24 cellular contexts compared by ENCODE assay signal in the genomic region with DNA sequence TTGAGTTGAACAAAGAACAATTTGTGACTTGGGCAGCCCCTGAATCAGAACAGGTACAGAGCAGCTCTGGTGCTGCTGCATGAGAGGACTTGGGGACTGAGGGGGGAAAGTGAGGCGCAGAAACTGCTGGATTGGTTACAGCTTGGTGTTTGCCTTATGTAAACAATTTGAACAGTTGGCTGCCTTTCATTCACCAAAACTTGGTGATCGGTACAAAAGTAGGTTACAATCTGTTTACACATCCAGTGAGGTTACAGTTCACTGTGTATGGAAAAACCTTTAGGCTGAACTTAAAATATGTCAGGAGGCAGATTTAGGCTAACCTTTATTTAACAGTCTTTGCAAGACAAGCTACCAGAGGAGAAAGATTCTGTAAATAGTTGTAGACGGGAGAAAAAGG.
"Had no signal": no experiment of that assay in that cellular context is flagged by ENCODE, and none has a peak within 500 bp of the region (broad histone marks: within the 10 kb centered on the region; RNA-seq: fewer than 3 reads in every experiment).

No MANE protein-coding gene starts in this region.

- H3K4me1 ChIP-seq: gastroesophageal sphincter, left lung, sigmoid colon, tibial artery, upper lobe of left lung had no signal

- H3K27ac Mint-ChIP-seq: effector memory CD8-positive, alpha-beta T cell; memory B cell; mesothelial cell of epicardium; naive B cell; stimulated activated effector memory CD8-positive, alpha-beta T cell treated with anti-CD3 and anti-CD28 coated beads, Interleukin-12 subunit alpha, Interleukin-12 subunit beta, amount 100 ng/mL, for 72 hours had no signal

- H3K4me2 ChIP-seq: hepatocyte had no signal

- ATAC-seq: effector memory CD8-positive, alpha-beta T cell; gastroesophageal sphincter; left lung; mucosa of descending colon; stimulated activated effector memory CD8-positive, alpha-beta T cell treated with anti-CD3 and anti-CD28 coated beads, Interleukin-12 subunit alpha, Interleukin-12 subunit beta, amount 100 ng/mL, for 72 hours had no signal

- H3K27ac ChIP-seq: coronary artery, gastroesophageal sphincter, heart left ventricle, hepatocyte, left lung, sigmoid colon, stomach, tibial artery, upper lobe of left lung had no signal

- H3K36me3 ChIP-seq: left lung, sigmoid colon, upper lobe of left lung had no signal

- H3K36me3 Mint-ChIP-seq: memory B cell; mesothelial cell of epicardium; naive B cell; stimulated activated effector memory CD8-positive, alpha-beta T cell treated with anti-CD3 and anti-CD28 coated beads, Interleukin-12 subunit alpha, Interleukin-12 subunit beta, amount 100 ng/mL, for 72 hours had no signal

- H3K4me3 ChIP-seq: coronary artery, gastroesophageal sphincter, heart left ventricle, hepatocyte, left lung, lung, mucosa of descending colon, sigmoid colon, stomach, tibial artery, upper lobe of left lung had no signal

- H3K79me2 ChIP-seq: hepatocyte had no signal

- H3K4me1 Mint-ChIP-seq: memory B cell; naive B cell; nephron; stimulated activated effector memory CD8-positive, alpha-beta T cell treated with anti-CD3 and anti-CD28 coated beads, Interleukin-12 subunit alpha, Interleukin-12 subunit beta, amount 100 ng/mL, for 72 hours had no signal

- H3K9me3 Mint-ChIP-seq: effector memory CD8-positive, alpha-beta T cell; memory B cell; mesothelial cell of epicardium; naive B cell; nephron; stimulated activated effector memory CD8-positive, alpha-beta T cell treated with anti-CD3 and anti-CD28 coated beads, Interleukin-12 subunit alpha, Interleukin-12 subunit beta, amount 100 ng/mL, for 72 hours had no signal

- DNase-seq: dermis blood vessel endothelial cell; effector memory CD8-positive, alpha-beta T cell; foreskin fibroblast; heart left ventricle; kidney; left lung; mucosa of descending colon; naive B cell; sigmoid colon; stimulated activated CD4-positive, alpha-beta T cell treated with anti-CD3 and anti-CD28 coated beads, Interleukin-2, amount 100 ng/mL, for 24 hours; stimulated activated CD4-positive, alpha-beta T cell treated with anti-CD3 and anti-CD28 coated beads, Interleukin-4, amount 100 ng/mL, for 24 hours; stimulated activated naive CD4-positive, alpha-beta T cell treated with Interleukin-2 at 50 U/mL for 16 hours; stomach; tibial artery; upper lobe of left lung had no signal

- H2AFZ ChIP-seq: hepatocyte had no signal

- H3K27me3 ChIP-seq: gastroesophageal sphincter, heart left ventricle, hepatocyte, tibial artery, upper lobe of left lung had no signal

- FAIRE-seq: kidney, urothelium cell line had no signal

- H3K9me3 ChIP-seq: gastroesophageal sphincter, heart left ventricle, left lung, mucosa of descending colon, sigmoid colon, stomach, tibial artery, upper lobe of left lung had no signal

- H3K4me3 Mint-ChIP-seq: effector memory CD8-positive, alpha-beta T cell; memory B cell; mesothelial cell of epicardium; naive B cell; nephron; stimulated activated effector memory CD8-positive, alpha-beta T cell treated with anti-CD3 and anti-CD28 coated beads, Interleukin-12 subunit alpha, Interleukin-12 subunit beta, amount 100 ng/mL, for 72 hours had no signal
